10 cellular contexts compared by ENCODE assay signal in genomic region chr17:2723997-2724782, GRCh38. TPM values are rescaled to one million over a fixed set of nuclear protein-coding genes. Genes with fewer than 3 reads are reported as not detected.
DNase-seq lines count a peak whose midpoint lies in the region; ATAC-seq and TF ChIP-seq lines count a peak whose summit lies in the region.
"Had no signal": no experiment of that assay in that cellular context is flagged by ENCODE, and none has a peak within 500 bp of the region (broad histone marks: within the 10 kb centered on the region; RNA-seq: fewer than 3 reads in every experiment).

No MANE protein-coding gene starts in this region.

- peak overlapping the region; percentile 44 to 64 (median 59) for H3K4me3 Mint-ChIP-seq in T-cell

- H3K4me1 ChIP-seq in right cardiac atrium (ENCODE audit: control insufficient read depth, insufficient read depth, low read length) (no peaks in the 10 kb centered on the region), psoas muscle (no peaks in the 10 kb centered on the region), BE2C (no peaks in the 10 kb centered on the region)

- H3K27me3 Mint-ChIP-seq in T-cell: peaks cover 12 to 37% of the 10 kb centered on the region in 2 donors

- POLR2A ChIA-PET in T-cell (lab: Charles Lee): no interaction called here

- H3K36me3 Mint-ChIP-seq in T-cell: no peaks in the 10 kb centered on the region

- H3K4me3 ChIP-seq in right cardiac atrium (ENCODE audit: low read length) (peak overlapping the region; percentile 52), psoas muscle (peak overlapping the region; percentile 55), BE2C (ENCODE audit: low read depth, low read length) (no peak overlapping the region)

- H3K27me3 ChIP-seq in right cardiac atrium (ENCODE audit: control insufficient read depth, insufficient read depth) (no peaks in the 10 kb centered on the region), psoas muscle (ENCODE audit: insufficient read depth in 3 of 3, low read length in 2 of 3) (peaks cover 0 to 3% (median 0%) of the 10 kb centered on the region in 3 donors), BE2C (no peaks in the 10 kb centered on the region)

- peaks cover 5 to 6% (median 5%) of the 10 kb centered on the region in 3 donors for H3K4me1 Mint-ChIP-seq in T-cell

- intact Hi-C loops in right cardiac atrium (cut with DNase I): no loop called here
- intact Hi-C loops in psoas muscle (cut with DNase I): no loop called here

- ATAC-seq in T-cell (replicated peaks in 1 of 4): peak; percentile 6 to 49 (median 44)
- ATAC-seq in right cardiac atrium: peak; percentile 46 to 57
- ATAC-seq in psoas muscle: peak; percentile 40 to 62 (median 49)
- ATAC-seq in HG02763 (IDR thresholded peaks at IDR 0.05; ENCODE audit: unreplicated experiment): no peak

- H3K9me3 Mint-ChIP-seq in T-cell: no peaks in the 10 kb centered on the region

- CTCF ChIA-PET in T-cell (lab: Charles Lee): interaction anchor here (0.6 to 0.7 kb wide), 5 partner anchors 10 to 300 kb away, joined by 3 read pairs; no protein-coding TSS in a partner anchor

- H3K9me3 ChIP-seq in right cardiac atrium (ENCODE audit: control insufficient read depth, low read length): no peaks in the 10 kb centered on the region
- H3K9me3 ChIP-seq in psoas muscle: no peaks in the 10 kb centered on the region
- H3K9me3 ChIP-seq in BE2C: no peaks in the 10 kb centered on the region

- no peaks in the 10 kb centered on the region for H3K36me3 ChIP-seq in psoas muscle (ENCODE audit: insufficient read depth in 1 of 2, low read depth in 1 of 2)
- no peaks in the 10 kb centered on the region for H3K36me3 ChIP-seq in BE2C

- peak overlapping the region; percentile 34 for H3K27ac ChIP-seq in right cardiac atrium (ENCODE audit: low read length)
- H3K27ac ChIP-seq in psoas muscle: no peak overlapping the region

- H3K27ac Mint-ChIP-seq in T-cell: no peak overlapping the region

- DNase-seq in COLO668 (lab: John Stamatoyannopoulos, UW; ENCODE audit: unreplicated experiment) (peak; percentile 77), T-cell (no peak), right cardiac atrium (peak; percentile 58 to 81 (median 76)), psoas muscle (peak in 1 of 2 donors; percentile 41), occipital lobe (lab: John Stamatoyannopoulos, UW) (no peak), BE2C (no peak)
- no peak for DNase-seq in stimulated activated naive CD4-positive, alpha-beta T cell (lab: John Stamatoyannopoulos, UW)
- DNase-seq: GDM1 had no signal

- TF ChIP-seq CTCF in psoas muscle (IDR thresholded peaks at IDR 0.05) (no peak), BE2C (IDR thresholded peaks at IDR 0.05; ENCODE audit: low read depth, low read length) (no peak)

- 2% methylated on average over 98 of the region's 98 CpGs for WGBS in right cardiac atrium
- 1 to 2% (median 1%) methylated on average over 35 to 98 of the region's 98 CpGs for WGBS in psoas muscle, 3 donors

RNA-seq across cellular contexts. Expression of gene CLUH, which starts 12.6 kb away (rescaled TPM):
- 10 to 100 TPM; 40.0 to 73.3 (median 67.2) TPM for total RNA-seq in T-cell
- total RNA-seq in right cardiac atrium: 100 to 1,000 TPM in 3 of 4 donors, 10 to 100 TPM in 1; 90.4 to 121 (median 106) TPM
- 79.0 TPM for polyA plus RNA-seq in right cardiac atrium
- total RNA-seq in psoas muscle: 100 to 1,000 TPM; 105 to 218 (median 132) TPM
- polyA plus RNA-seq in psoas muscle: 100 to 1,000 TPM in 2 of 3 donors, 10 to 100 TPM in 1; 92.2 to 130 (median 117) TPM
- 17.5 TPM for total RNA-seq in occipital lobe
- 176 TPM for polyA plus RNA-seq in BE2C (2012; ENCODE audit: insufficient read depth, insufficient read length, low read depth)

RNA-seq across cellular contexts. Expression of gene CCDC92B, which starts 25.3 kb away (rescaled TPM):
- total RNA-seq in T-cell: under 1 TPM in 4 of 5 donors, not detected in 1; 0.13 to 0.53 (median 0.27) TPM
- total RNA-seq in right cardiac atrium: under 1 TPM in 3 of 4 donors, not detected in 1; 0.15 to 0.40 (median 0.26) TPM
- 0.20 TPM for polyA plus RNA-seq in right cardiac atrium
- total RNA-seq in psoas muscle: under 1 TPM in 1 of 4 donors, not detected in 3; 0.23 TPM
- under 1 TPM; 0.01 to 0.09 (median 0.04) TPM for polyA plus RNA-seq in psoas muscle
- 1.1 TPM for total RNA-seq in occipital lobe
- polyA plus RNA-seq in BE2C (2012; ENCODE audit: insufficient read depth, insufficient read length, low read depth): 9.4 TPM
- total RNA-seq: M059J had no signal

Comparison
In these comparisons a context has a peak if more than half of its experiments do, and no peak if none do; other contexts are left out.
1. DNase-seq: peak in COLO668 (single experiment) and right cardiac atrium (3 of 3); none in T-cell (0 of 34), occipital lobe (single experiment), stimulated activated naive CD4-positive, alpha-beta T cell (0 of 6) and BE2C (single experiment).